In genomic region chr6:7815716-7816115, GRCh38 we compare ENCODE assay signal across 23 cellular contexts.
"Had no signal": no experiment of that assay in that cellular context is flagged by ENCODE, and none has a peak within 500 bp of the region (broad histone marks: within the 10 kb centered on the region; RNA-seq: fewer than 3 reads in every experiment).

No MANE protein-coding gene starts in this region.

- DNase-seq: activated B cell treated with CpG ODN at 0.5 μM for 24 hours; activated CD4-positive, alpha-beta memory T cell treated with anti-CD3 and anti-CD28 coated beads for 36 hours; activated CD4-positive, alpha-beta T cell treated with anti-CD3 and anti-CD28 coated beads for 4 hours; activated CD4-positive, alpha-beta T cell treated with anti-CD3 and anti-CD28 coated beads, Interleukin-2, amount 10 ng/mL, durations not matched to agents 24 days and 14 days; activated CD4-positive, alpha-beta T cell treated with anti-CD3 and anti-CD28 coated beads, Interleukin-2, amount 50 U/mL, for 1 hour; activated CD4-positive, alpha-beta T cell treated with anti-CD3 and anti-CD28 coated beads, Interleukin-2, amount 50 U/mL, for 4 hours; activated CD4-positive, CD25-positive, alpha-beta regulatory T cell treated with anti-CD3 and anti-CD28 coated beads, Interleukin-2, amount 50 U/mL, for 72 hours; activated CD8-positive, alpha-beta memory T cell treated with anti-CD3 and anti-CD28 coated beads, Interleukin-2, amount 50 U/mL, for 4 hours; activated CD8-positive, alpha-beta T cell treated with anti-CD3 and anti-CD28 coated beads for 36 hours; activated effector memory CD4-positive, alpha-beta T cell treated with Interleukin-2 at 50 U/mL for 16 hours; activated gamma-delta T cell; activated naive CD4-positive, alpha-beta T cell treated with anti-CD3 and anti-CD28 coated beads, Interleukin-2, amount 10 ng/mL, durations not matched to agents 7 days and 5 days; activated naive CD4-positive, alpha-beta T cell treated with Interleukin-2 at 50 U/mL for 16 hours; activated naive CD8-positive, alpha-beta T cell treated with anti-CD3 and anti-CD28 coated beads, Interleukin-2, amount 10 ng/mL, durations not matched to agents 7 days and 5 days; activated naive CD8-positive, alpha-beta T cell treated with anti-CD3 and anti-CD28 coated beads, Interleukin-2, amount 50 U/mL, for 24 hours; activated T-cell treated with anti-CD3 and anti-CD28 coated beads, Interleukin-2, amount 50 U/mL, for 24 hours; activated T-cell treated with anti-CD3 and anti-CD28 coated beads, Interleukin-2, amount 50 U/mL, for 48 hours; amygdala; anterior cingulate cortex; caudate nucleus; cerebellar nuclear complex; T-cell; T-helper 17 cell had no signal
